ENCODE assay signal across 11 cellular contexts in genomic region chr1:247857986-247858356, GRCh38. TPM values are rescaled to one million over a fixed set of nuclear protein-coding genes. Genes with fewer than 3 reads are reported as not detected.
DNase-seq lines count a peak whose midpoint lies in the region; ATAC-seq, FAIRE-seq and TF ChIP-seq lines count a peak whose summit lies in the region.
"Had no signal": no experiment of that assay in that cellular context is flagged by ENCODE, and none has a peak within 500 bp of the region (broad histone marks: within the 10 kb centered on the region; RNA-seq: fewer than 3 reads in every experiment).

No MANE protein-coding gene starts in this region.

- H3K27ac Mint-ChIP-seq in CD14-positive monocyte (peak overlapping the region in 3 of 7 donors; percentile 22 to 66 (median 60)), IgD-negative memory B cell (no peak overlapping the region), nephron (no peak overlapping the region)
- H3K27ac Mint-ChIP-seq in dendritic cell treated with granulocyte-macrophage colony-stimulating factor and Interleukin-4, amounts not matched to agents 40 ng/mL and 50 ng/mL, for 4 days, result no peak overlapping the region

- peaks cover 0 to 4% (median 0%) of the 10 kb centered on the region in 7 donors for H3K9me3 Mint-ChIP-seq in CD14-positive monocyte
- peaks cover 0 to 9% (median 2%) of the 10 kb centered on the region in 3 donors for H3K9me3 Mint-ChIP-seq in IgD-negative memory B cell
- H3K9me3 Mint-ChIP-seq in dendritic cell treated with granulocyte-macrophage colony-stimulating factor and Interleukin-4, amounts not matched to agents 40 ng/mL and 50 ng/mL, for 4 days, result no peaks in the 10 kb centered on the region
- H3K9me3 Mint-ChIP-seq in nephron, result peaks cover 17% of the 10 kb centered on the region

- DNase-seq in CD14-positive monocyte (ENCODE audit: low spot score) (no peak), urothelium cell line (ENCODE audit: low spot score) (no peak), AG20443 (ENCODE audit: low spot score) (no peak), NCI-H2029 treated with DMSO at 0.1 percent for 48 hours (lab: John Stamatoyannopoulos, UW) (no peak)
- DNase-seq: DMS153, NCI-H146 had no signal

- intact Hi-C loops in CD14-positive monocyte (cut with micrococcal nuclease), result no loop called here
- intact Hi-C loops in dendritic cell treated with granulocyte-macrophage colony-stimulating factor and Interleukin-4, amounts not matched to agents 40 ng/mL and 50 ng/mL, for 4 days (cut with micrococcal nuclease), result loop anchor here (10.0 kb wide), 1 partner anchor 173 kb away; no protein-coding TSS in a partner anchor

- H3K36me3 Mint-ChIP-seq in CD14-positive monocyte (peaks cover 3 to 13% of the 10 kb centered on the region in 2 donors), IgD-negative memory B cell (no peaks in the 10 kb centered on the region), nephron (ENCODE audit: low read depth) (no peaks in the 10 kb centered on the region)
- H3K36me3 Mint-ChIP-seq in dendritic cell treated with granulocyte-macrophage colony-stimulating factor and Interleukin-4, amounts not matched to agents 40 ng/mL and 50 ng/mL, for 4 days (ENCODE audit: low read depth), result peaks cover 4% of the 10 kb centered on the region

- H3K4me1 Mint-ChIP-seq in CD14-positive monocyte, result peaks cover 32% of the 10 kb centered on the region
- H3K4me1 Mint-ChIP-seq in IgD-negative memory B cell, result peaks cover 6 to 10% (median 7%) of the 10 kb centered on the region in 3 donors
- H3K4me1 Mint-ChIP-seq in dendritic cell treated with granulocyte-macrophage colony-stimulating factor and Interleukin-4, amounts not matched to agents 40 ng/mL and 50 ng/mL, for 4 days (ENCODE audit: low read depth), result peaks cover 24% of the 10 kb centered on the region
- no peaks in the 10 kb centered on the region for H3K4me1 Mint-ChIP-seq in nephron

- H3K4me3 Mint-ChIP-seq in CD14-positive monocyte, result peak overlapping the region; percentile 96 to 98
- H3K4me3 Mint-ChIP-seq in IgD-negative memory B cell, result peak overlapping the region; percentile 48 to 92 (median 76)
- peak overlapping the region; percentile 94 for H3K4me3 Mint-ChIP-seq in dendritic cell treated with granulocyte-macrophage colony-stimulating factor and Interleukin-4, amounts not matched to agents 40 ng/mL and 50 ng/mL, for 4 days
- peak overlapping the region; percentile 72 to 77 (median 76) for H3K4me3 Mint-ChIP-seq in nephron

- ATAC-seq in esophagus mucosa, result no peak

- H3K27me3 Mint-ChIP-seq in CD14-positive monocyte (ENCODE audit: low read depth in 3 of 3), result peaks cover 12 to 40% (median 26%) of the 10 kb centered on the region in 3 donors
- peaks cover 38% of the 10 kb centered on the region for H3K27me3 Mint-ChIP-seq in IgD-negative memory B cell
- peaks cover 28% of the 10 kb centered on the region for H3K27me3 Mint-ChIP-seq in dendritic cell treated with granulocyte-macrophage colony-stimulating factor and Interleukin-4, amounts not matched to agents 40 ng/mL and 50 ng/mL, for 4 days
- peaks cover 38% of the 10 kb centered on the region for H3K27me3 Mint-ChIP-seq in nephron (ENCODE audit: low read depth)

- TF ChIP-seq CTCF in CD14-positive monocyte (IDR thresholded peaks at IDR 0.05) (no peak), nephron (IDR thresholded peaks at IDR 0.05; ENCODE audit: unreplicated experiment in 3 of 3) (no peak)

- no peak for FAIRE-seq in urothelium cell line (lab: Jason Lieb, UNC)
- FAIRE-seq: GM19239 had no signal

RNA-seq across cellular contexts. Expression of gene TRIM58, which starts 1.0 kb away (rescaled TPM):
- polyA plus RNA-seq in CD14-positive monocyte (under 1 TPM; 0.43 to 0.68 TPM), IgD-negative memory B cell (0.95 TPM)
- total RNA-seq in esophagus mucosa, result 0.20 TPM

RNA-seq across cellular contexts. Expression of gene OR11L1, which starts 16.3 kb away (rescaled TPM):
- not detected for polyA plus RNA-seq in CD14-positive monocyte
- polyA plus RNA-seq in IgD-negative memory B cell, result not detected
- not detected for total RNA-seq in esophagus mucosa

RNA-seq across cellular contexts. Expression of gene OR14A16, which starts 34.1 kb away (rescaled TPM):
- not detected for polyA plus RNA-seq in CD14-positive monocyte
- not detected for polyA plus RNA-seq in IgD-negative memory B cell
- total RNA-seq in esophagus mucosa, result not detected

RNA-seq across cellular contexts. Expression of gene OR2W3, which starts 37.4 kb away (rescaled TPM):
- polyA plus RNA-seq in CD14-positive monocyte, result under 1 TPM in 1 of 2 donors, not detected in 1; 0.31 TPM
- 0.91 TPM for polyA plus RNA-seq in IgD-negative memory B cell
- not detected for total RNA-seq in esophagus mucosa
